In the genomic region with DNA sequence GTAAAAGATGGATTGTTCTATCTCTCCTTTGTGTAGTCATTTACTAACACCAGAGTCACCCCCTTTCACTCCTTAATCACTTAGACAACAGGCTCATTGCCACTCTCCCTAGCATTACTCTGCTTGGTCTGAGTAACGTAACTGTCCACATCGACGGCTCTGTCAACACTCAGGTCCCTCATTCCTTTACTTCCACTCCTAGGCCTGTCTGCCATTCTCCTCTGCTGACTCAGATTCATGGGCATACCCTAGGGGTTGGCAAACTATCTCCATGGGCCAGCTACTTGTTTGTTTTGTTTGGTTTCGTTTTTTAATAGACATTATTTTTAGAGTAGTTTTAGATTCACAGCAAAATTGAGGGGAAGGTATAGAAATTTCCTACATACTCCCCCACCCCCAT, we compare ENCODE assay signal across 17 cellular contexts.
DNase-seq lines count a peak whose midpoint lies in the region; ATAC-seq and TF ChIP-seq lines count a peak whose summit lies in the region.
"Had no signal": no experiment of that assay in that cellular context is flagged by ENCODE, and none has a peak within 500 bp of the region (broad histone marks: within the 10 kb centered on the region; RNA-seq: fewer than 3 reads in every experiment).

No MANE protein-coding gene starts in this region.

- DNase-seq in EL, result peak; percentile 4
- DNase-seq in RPMI7951 (ENCODE audit: low read depth), result peak; percentile 7
- DNase-seq in epithelial cell of prostate (ENCODE audit: low read depth, low spot score), result no peak
- no peak for DNase-seq in nephron progenitor cell
- no peak for DNase-seq in NCI-H2029 (lab: John Stamatoyannopoulos, UW)
- DNase-seq: AML-193; Caco-2; NCI-H1105 treated with DMSO at 0.1 percent for 48 hours; NCI-H187 treated with DMSO at 0.1 percent for 48 hours; NCI-H2171; NCI-H446; NK-92 treated with Interleukin-12 subunit alpha and Interleukin-12 subunit beta, amount 100 ng/mL, for 24 hours; RPMI8226; SIG-M5 had no signal

- H3K27me3 Mint-ChIP-seq in nephron progenitor cell (ENCODE audit: low read depth, poor library complexity), result peaks cover under 1% of the 10 kb centered on the region

- H3K9me3 Mint-ChIP-seq in nephron progenitor cell, result peaks cover 10% of the 10 kb centered on the region

- TF ChIP-seq CTCF in nephron progenitor cell (IDR thresholded peaks at IDR 0.05), result no peak

- peak overlapping the region; percentile 20 for H3K27ac ChIP-seq in epithelial cell of prostate

- H3K4me1 Mint-ChIP-seq in nephron progenitor cell, result no peaks in the 10 kb centered on the region
- H3K4me1 Mint-ChIP-seq: CD14-positive monocyte had no signal

- H3K4me3 Mint-ChIP-seq in nephron progenitor cell, result no peak overlapping the region
- H3K4me3 Mint-ChIP-seq: CD14-positive monocyte had no signal

- H3K27ac Mint-ChIP-seq in nephron progenitor cell, result peak overlapping the region; percentile 68
- H3K27ac Mint-ChIP-seq: CD14-positive monocyte had no signal

- H3K36me3 Mint-ChIP-seq in nephron progenitor cell (ENCODE audit: low read depth), result peaks cover 12% of the 10 kb centered on the region
- H3K36me3 Mint-ChIP-seq: CD14-positive monocyte had no signal

- ATAC-seq in GM18517 (IDR thresholded peaks at IDR 0.05; ENCODE audit: unreplicated experiment), result no peak
- no peak for ATAC-seq in GM21526 (IDR thresholded peaks at IDR 0.05; ENCODE audit: low FRiP score, unreplicated experiment)

Comparison
In these comparisons a context has a peak if more than half of its experiments do, and no peak if none do; other contexts are left out.
1. DNase-seq: peak in EL (single experiment) and RPMI7951 (single experiment); none in epithelial cell of prostate (single experiment), nephron progenitor cell (single experiment) and NCI-H2029 (single experiment).